Comparison of ENCODE assay signal across 33 cellular contexts in the genomic region with DNA sequence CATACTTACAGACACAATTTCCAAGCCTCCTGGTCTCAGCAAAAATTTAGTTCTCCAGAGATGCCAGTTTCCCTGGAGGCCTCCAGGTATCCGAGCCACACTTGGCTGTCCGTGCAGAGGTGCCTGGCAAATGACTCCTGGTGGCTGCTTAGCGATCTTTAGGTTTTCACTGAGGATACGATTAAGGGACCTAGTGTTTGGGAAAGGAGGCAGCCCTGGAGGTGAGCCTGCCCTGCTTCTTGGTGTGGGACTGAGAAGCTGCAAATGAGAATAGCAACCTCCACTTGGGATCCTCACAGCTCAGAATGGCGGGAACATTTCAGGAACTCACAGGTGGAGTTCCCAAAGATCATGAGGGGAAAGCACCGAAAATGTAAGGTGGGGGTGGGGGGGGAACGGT.
"Had no signal": no experiment of that assay in that cellular context is flagged by ENCODE, and none has a peak within 500 bp of the region (broad histone marks: within the 10 kb centered on the region; RNA-seq: fewer than 3 reads in every experiment).

No MANE protein-coding gene starts in this region.

- H3K9me3 Mint-ChIP-seq: activated B cell treated with CpG ODN at 0.5 μM for 24 hours; activated CD8-positive, alpha-beta T cell treated with anti-CD3 and anti-CD28 coated beads for 36 hours; activated T-cell treated with anti-CD3 and anti-CD28 coated beads, Interleukin-2, amount 50 U/mL, for 4 hours; activated T-helper 17 cell treated with anti-CD3 and anti-CD28 coated beads, Interleukin-2, amount 50 U/mL, for 72 hours; central memory CD8-positive, alpha-beta T cell; dendritic cell treated with granulocyte-macrophage colony-stimulating factor and Interleukin-4, amounts not matched to agents 40 ng/mL and 50 ng/mL, for 4 days; effector memory CD8-positive, alpha-beta T cell; T-helper 2 cell treated with Interferon-gamma antibody and Interleukin-4, amounts not matched to agents 5 μg/mL and 100 μg/mL, for 36 hours had no signal

- H3K4me3 ChIP-seq: coronary artery, dorsolateral prefrontal cortex, esophagus muscularis mucosa, gastrocnemius medialis had no signal

- H3K36me3 ChIP-seq: brain microvascular endothelial cell, esophagus muscularis mucosa, gastrocnemius medialis, WERI-Rb-1 had no signal

- H3K36me3 Mint-ChIP-seq: activated naive CD8-positive, alpha-beta T cell had no signal

- H3K4me1 Mint-ChIP-seq: activated B cell treated with CpG ODN at 0.5 μM for 24 hours; activated T-helper 17 cell treated with anti-CD3 and anti-CD28 coated beads, Interleukin-2, amount 50 U/mL, for 72 hours; central memory CD8-positive, alpha-beta T cell; T-helper 17 cell had no signal

- H3K27me3 Mint-ChIP-seq: activated B cell treated with CpG ODN at 0.5 μM for 24 hours; activated CD8-positive, alpha-beta T cell treated with anti-CD3 and anti-CD28 coated beads for 36 hours; activated T-helper 17 cell treated with anti-CD3 and anti-CD28 coated beads, Interleukin-2, amount 50 U/mL, for 72 hours had no signal

- H3K27me3 ChIP-seq: brain microvascular endothelial cell, dorsolateral prefrontal cortex, esophagus muscularis mucosa, gastrocnemius medialis had no signal

- DNase-seq: activated B cell treated with CpG ODN at 0.5 μM for 24 hours; activated CD4-positive, alpha-beta T cell treated with anti-CD3 and anti-CD28 coated beads for 48 hours; activated CD4-positive, alpha-beta T cell treated with anti-CD3 and anti-CD28 coated beads, Interleukin-2, amount 50 U/mL, for 1 hour; activated CD4-positive, alpha-beta T cell treated with anti-CD3 and anti-CD28 coated beads, Interleukin-2, amount 50 U/mL, for 48 hours; activated CD8-positive, alpha-beta memory T cell treated with anti-CD3 and anti-CD28 coated beads for 24 hours; activated CD8-positive, alpha-beta T cell treated with anti-CD3 and anti-CD28 coated beads for 36 hours; activated effector memory CD4-positive, alpha-beta T cell treated with Interleukin-2 at 50 U/mL for 16 hours; activated gamma-delta T cell treated with Interleukin-2 at 50 U/mL for 16 hours; activated naive CD4-positive, alpha-beta T cell treated with anti-CD3 and anti-CD28 coated beads, Interleukin-2, amount 50 U/mL, for 16 hours; activated naive CD4-positive, alpha-beta T cell treated with Interleukin-2 at 50 U/mL for 16 hours; activated T-cell treated with anti-CD3 and anti-CD28 coated beads, Interleukin-2, amount 50 U/mL, for 4 hours; amniotic stem cell; anterior cingulate cortex; brain microvascular endothelial cell; dorsolateral prefrontal cortex; effector CD4-positive, alpha-beta T cell; effector memory CD8-positive, alpha-beta T cell; erythroblast; foreskin keratinocyte; gastrocnemius medialis; glutamatergic neuron; T-helper 1 cell; T-helper 17 cell; T1000; WERI-Rb-1 had no signal

- H3K4me3 Mint-ChIP-seq: activated B cell treated with CpG ODN at 0.5 μM for 24 hours; activated CD8-positive, alpha-beta T cell treated with anti-CD3 and anti-CD28 coated beads for 36 hours; activated naive CD8-positive, alpha-beta T cell; activated T-cell treated with anti-CD3 and anti-CD28 coated beads, Interleukin-2, amount 50 U/mL, for 4 hours; activated T-helper 17 cell treated with anti-CD3 and anti-CD28 coated beads, Interleukin-2, amount 50 U/mL, for 72 hours; central memory CD8-positive, alpha-beta T cell; dendritic cell treated with granulocyte-macrophage colony-stimulating factor and Interleukin-4, amounts not matched to agents 40 ng/mL and 50 ng/mL, for 4 days; effector memory CD8-positive, alpha-beta T cell; T-helper 17 cell; T-helper 2 cell treated with Interferon-gamma antibody and Interleukin-4, amounts not matched to agents 5 μg/mL and 100 μg/mL, for 36 hours had no signal

- H3K27ac ChIP-seq: brain microvascular endothelial cell, coronary artery, dorsolateral prefrontal cortex, esophagus muscularis mucosa, foreskin keratinocyte, gastrocnemius medialis, WERI-Rb-1 had no signal

- ATAC-seq: activated CD4-positive, CD25-positive, alpha-beta regulatory T cell treated with anti-CD3 and anti-CD28 coated beads, Interleukin-2, amount 50 U/mL, for 24 hours; activated CD8-positive, alpha-beta T cell treated with anti-CD3 and anti-CD28 coated beads for 36 hours; activated T-cell treated with anti-CD3 and anti-CD28 coated beads, Interleukin-2, amount 50 U/mL, for 4 hours; activated T-helper 17 cell treated with anti-CD3 and anti-CD28 coated beads, Interleukin-2, amount 50 U/mL, for 72 hours; effector memory CD8-positive, alpha-beta T cell; foreskin keratinocyte; gastrocnemius medialis; T-helper 17 cell had no signal

- H3K9me3 ChIP-seq: esophagus muscularis mucosa, gastrocnemius medialis had no signal

- H3K27ac Mint-ChIP-seq: activated B cell treated with CpG ODN at 0.5 μM for 24 hours; activated CD8-positive, alpha-beta T cell treated with anti-CD3 and anti-CD28 coated beads for 36 hours; activated naive CD8-positive, alpha-beta T cell; activated T-helper 17 cell treated with anti-CD3 and anti-CD28 coated beads, Interleukin-2, amount 50 U/mL, for 72 hours; dendritic cell treated with granulocyte-macrophage colony-stimulating factor and Interleukin-4, amounts not matched to agents 40 ng/mL and 50 ng/mL, for 4 days; effector memory CD8-positive, alpha-beta T cell; T-helper 17 cell; T-helper 2 cell treated with Interferon-gamma antibody and Interleukin-4, amounts not matched to agents 5 μg/mL and 100 μg/mL, for 36 hours had no signal

- H3K4me1 ChIP-seq: foreskin keratinocyte had no signal
